In genomic region chr6:32151885-32152311, GRCh38 we compare ENCODE assay signal across 8 cellular contexts. TPM values are rescaled to one million over a fixed set of nuclear protein-coding genes. Genes with fewer than 3 reads are reported as not detected.
DNase-seq lines count a peak whose midpoint lies in the region; ATAC-seq and TF ChIP-seq lines count a peak whose summit lies in the region.

Gene PRRT1, minus strand, starts transcription at chr6:32151939. Its CDS starts 112 bp downstream, at chr6:32151827.

- H3K23ac ChIP-seq in neuronal stem cell (ENCODE audit: low read depth, low read length, poor library complexity) = no peak within 1 kb of the TSS

- H2AK5ac ChIP-seq in neuronal stem cell (ENCODE audit: low read depth, low read length) = peak within 1 kb of the TSS; percentile 3

- peaks cover 16% of the 10 kb centered on the region for H3K79me1 ChIP-seq in neuronal stem cell (ENCODE audit: low read depth, low read length)

- peak within 1 kb of the TSS; percentile 96 for H3K4me3 ChIP-seq in BE2C (ENCODE audit: low read depth, low read length)
- no peak within 1 kb of the TSS for H3K4me3 ChIP-seq in OCI-LY7 (ENCODE audit: low read depth, low read length, poor library complexity, severe bottlenecking)
- peak within 1 kb of the TSS; percentile 94 for H3K4me3 ChIP-seq in epithelial cell of esophagus (ENCODE audit: low read length)
- H3K4me3 ChIP-seq in neuronal stem cell (ENCODE audit: low read length in 2 of 2) = peak within 1 kb of the TSS; percentile 60 to 68

- CTCF ChIA-PET in OCI-LY7 (lab: Charles Lee; ENCODE audit: unreplicated experiment) = no interaction called here

- no peaks in the 10 kb centered on the region; the same call in 1 of the 2 replicates for H3K79me2 ChIP-seq in OCI-LY7 (ENCODE audit: insufficient read depth, low read depth, low read length)

- H3K36me3 ChIP-seq in BE2C (peaks cover 14% of the 10 kb centered on the region), OCI-LY7 (ENCODE audit: insufficient read depth, low read length) (peaks cover 13% of the 10 kb centered on the region), neuronal stem cell (replicated peaks in 1 of 2; ENCODE audit: control insufficient read depth in 2 of 2, insufficient read depth in 2 of 2, low read length in 2 of 2) (peaks cover 12 to 19% of the 10 kb centered on the region in 2 donors)

- no peak within 1 kb of the TSS for H4K8ac ChIP-seq in neuronal stem cell (ENCODE audit: low read depth, low read length)

- H2BK15ac ChIP-seq in neuronal stem cell (ENCODE audit: low read length) = no peak within 1 kb of the TSS

- POLR2A ChIA-PET in OCI-LY7 (lab: Charles Lee) = interaction anchor here (0.8 kb wide), 1 partner anchor 48 kb away, joined by 3 read pairs; no protein-coding TSS in a partner anchor

- no peaks in the 10 kb centered on the region for H3K27me3 ChIP-seq in BE2C
- peaks cover 0 to 33% (median 0%) of the 10 kb centered on the region in 3 experiments for H3K27me3 ChIP-seq in neuronal stem cell (ENCODE audit: control insufficient read depth in 3 of 3, insufficient read depth in 3 of 3, low read depth in 1 of 3, low read length in 3 of 3)

- intact Hi-C loops in OCI-LY7 (cut with micrococcal nuclease; ENCODE audit: unreplicated experiment) = no loop called here

- H3K14ac ChIP-seq in neuronal stem cell (ENCODE audit: low read length) = no peak within 1 kb of the TSS

- DNase-seq in BE2C (no peak), OCI-LY7 (ENCODE audit: low spot score) (no peak), epithelial cell of esophagus (ENCODE audit: low read depth) (no peak), neuronal stem cell (ENCODE audit: low spot score) (no peak), NCI-H1930 (lab: John Stamatoyannopoulos, UW) (no peak), NCI-H2171 treated with DMSO at 0.1 percent for 48 hours (lab: John Stamatoyannopoulos, UW) (no peak)

- H2BK5ac ChIP-seq in neuronal stem cell (ENCODE audit: low read length) = no peak within 1 kb of the TSS

- TF ChIP-seq CTCF in BE2C (IDR thresholded peaks at IDR 0.05; ENCODE audit: low read depth, low read length) = no peak
- TF ChIP-seq CTCF in OCI-LY7 (conservative IDR thresholded peaks at IDR 0.05; ENCODE audit: low read length) = no peak
- no peak for TF ChIP-seq CTCF in epithelial cell of esophagus (IDR thresholded peaks at IDR 0.05; ENCODE audit: insufficient read depth, low read depth, low read length, missing control alignments)

- H3K27ac ChIP-seq in OCI-LY7 (ENCODE audit: low read depth, low read length, poor library complexity, severe bottlenecking) = no peak within 1 kb of the TSS
- no peak within 1 kb of the TSS for H3K27ac ChIP-seq in neuronal stem cell (replicated peaks; ENCODE audit: low read length)

- no TSS peak for BruUV-seq in OCI-LY7 (replicated peaks; lab: Mats Ljungman, UMichigan)

- H4K20me1 ChIP-seq in OCI-LY7 (ENCODE audit: insufficient read depth, low read length) = no peaks in the 10 kb centered on the region

- peak within 1 kb of the TSS; percentile 28 for H2BK120ac ChIP-seq in neuronal stem cell (ENCODE audit: low read depth, low read length)

- no peak within 1 kb of the TSS for H4K91ac ChIP-seq in neuronal stem cell (ENCODE audit: low read depth, low read length, poor library complexity)

- H3K9me3 ChIP-seq in BE2C (no peaks in the 10 kb centered on the region), OCI-LY7 (ENCODE audit: low read length) (no peaks in the 10 kb centered on the region), neuronal stem cell (replicated peaks in 1 of 2; ENCODE audit: control insufficient read depth in 2 of 2, insufficient read depth in 1 of 2, low read depth in 1 of 2, low read length in 2 of 2) (no peaks in the 10 kb centered on the region)

- H3K4me1 ChIP-seq in BE2C (peaks cover 7% of the 10 kb centered on the region), OCI-LY7 (ENCODE audit: insufficient read depth, low read length, poor library complexity, severe bottlenecking) (peaks cover 23% of the 10 kb centered on the region), neuronal stem cell (ENCODE audit: control insufficient read depth in 2 of 2, insufficient read depth in 1 of 2, low read depth in 1 of 2, low read length in 2 of 2) (peaks cover 15 to 26% of the 10 kb centered on the region in 2 donors)

- H3K9me2 ChIP-seq in OCI-LY7 (ENCODE audit: insufficient read depth, low read length) = no peaks in the 10 kb centered on the region

- ATAC-seq in HG03039 (IDR thresholded peaks at IDR 0.05; ENCODE audit: unreplicated experiment) = no peak
- no peak for ATAC-seq in GM21447 (IDR thresholded peaks at IDR 0.05; ENCODE audit: unreplicated experiment)

- peak within 1 kb of the TSS; percentile 74 for H3K18ac ChIP-seq in neuronal stem cell (ENCODE audit: low read length)

- H2AFZ ChIP-seq in OCI-LY7 (ENCODE audit: low read length) (no peak within 1 kb of the TSS), neuronal stem cell (ENCODE audit: low read length) (peak within 1 kb of the TSS; percentile 76)

- WGBS in neuronal stem cell (ENCODE audit: extremely low coverage in 2 of 2, insufficient read length in 2 of 2, insufficient replicate concordance in 1 of 2), 2 donors = no CpG with 5 or more reads among the region's 19 CpGs

- H3K4me2 ChIP-seq in OCI-LY7 (ENCODE audit: low read length) = peak within 1 kb of the TSS; percentile 82; the same call in 1 of the 2 replicates
- peak within 1 kb of the TSS; percentile 87 for H3K4me2 ChIP-seq in neuronal stem cell (ENCODE audit: insufficient read depth, low read length, poor library complexity, severe bottlenecking)

- no peak within 1 kb of the TSS for H3K4ac ChIP-seq in neuronal stem cell (ENCODE audit: low read length)

- H3K9ac ChIP-seq in neuronal stem cell (ENCODE audit: low read depth, low read length, poor library complexity) = no peak within 1 kb of the TSS

- peak within 1 kb of the TSS; percentile 47 for H2BK12ac ChIP-seq in neuronal stem cell (ENCODE audit: low read length)

RNA-seq across cellular contexts. Expression of gene PRRT1, which starts in this region (rescaled TPM):
- polyA plus RNA-seq in BE2C (2012; ENCODE audit: insufficient read depth, insufficient read length, low read depth) = 2.4 TPM
- 0.13 and 0.47 TPM in 2 replicates for total RNA-seq in OCI-LY7 (2014; rRNA removed; shearing (Covaris generic))
- 2.4 and 3.5 TPM in 2 replicates for total RNA-seq in OCI-LY7 (2022)
- 6.4 TPM for polyA plus RNA-seq in neuronal stem cell (2013, experiment 1 of 2)
- 6.2 TPM for polyA plus RNA-seq in neuronal stem cell (2013, experiment 2 of 2)
